Comparison of ENCODE assay signal across 9 cellular contexts in the genomic region with DNA sequence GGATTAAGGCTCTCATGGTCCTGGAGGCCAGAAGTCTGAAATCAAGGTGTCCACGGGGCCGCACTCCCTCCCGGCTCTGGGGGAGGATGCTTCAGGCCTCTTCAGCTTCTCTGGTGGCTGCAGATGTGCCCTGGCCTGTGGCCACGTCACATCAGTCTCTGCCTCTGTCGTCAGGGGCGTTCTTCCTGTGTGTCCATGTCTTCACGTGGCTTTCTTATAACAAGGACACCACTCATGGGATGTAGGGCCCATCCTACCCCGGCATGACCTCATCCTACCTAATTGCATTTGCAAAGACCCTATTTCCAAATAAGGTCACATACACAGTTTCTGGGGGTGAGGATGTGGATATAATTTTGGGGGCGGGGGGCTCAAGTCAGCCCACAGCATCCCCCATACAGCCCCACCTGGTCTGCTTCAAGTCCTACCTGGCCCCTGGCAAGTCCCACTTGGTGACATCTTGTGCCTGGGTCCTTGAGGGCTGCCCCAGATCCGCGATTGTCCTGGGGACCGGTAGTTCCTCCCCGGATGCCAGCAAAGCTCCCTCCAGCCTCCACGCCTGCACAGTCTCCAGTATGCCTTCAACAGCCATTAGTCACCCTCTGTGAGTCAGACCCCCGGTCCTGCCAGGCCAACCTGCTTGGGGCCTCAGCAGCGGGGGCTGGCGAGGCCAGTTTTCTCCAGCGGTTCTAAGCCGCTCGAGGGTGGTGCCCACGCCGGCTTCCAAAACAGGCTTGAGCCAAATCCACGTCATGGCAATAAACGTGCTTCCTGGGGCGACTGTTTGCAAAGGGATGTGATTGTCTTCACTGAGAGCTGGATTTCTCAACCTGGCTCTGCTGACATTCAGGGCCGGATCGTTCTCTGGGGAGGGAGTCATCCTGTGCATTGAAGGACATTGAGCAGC. TPM values are rescaled to one million over a fixed set of nuclear protein-coding genes. Genes with fewer than 3 reads are reported as not detected.
DNase-seq lines count a peak whose midpoint lies in the region; FAIRE-seq lines count a peak whose summit lies in the region.
"Had no signal": no experiment of that assay in that cellular context is flagged by ENCODE, and none has a peak within 500 bp of the region (broad histone marks: within the 10 kb centered on the region; RNA-seq: fewer than 3 reads in every experiment).

No MANE protein-coding gene starts in this region.

- 48 to 73% (median 56%) methylated on average over 27 of the region's 27 CpGs for WGBS in small intestine, 3 donors

- peaks cover 14 to 22% of the 10 kb centered on the region in 2 donors for H3K36me3 ChIP-seq in mucosa of rectum (ENCODE audit: control insufficient read depth in 2 of 2, insufficient read depth in 2 of 2, low read length in 2 of 2)
- H3K36me3 ChIP-seq in small intestine (ENCODE audit: control insufficient read depth in 2 of 2, insufficient read depth in 2 of 2, low read length in 2 of 2) = peaks cover 2 to 6% of the 10 kb centered on the region in 2 donors

- H3K4me3 ChIP-seq in mucosa of rectum (ENCODE audit: low read length in 2 of 2) (no peak overlapping the region), small intestine (ENCODE audit: low read depth in 1 of 2, low read length in 2 of 2) (no peak overlapping the region)

- H3K9ac ChIP-seq in mucosa of rectum (ENCODE audit: low read depth in 1 of 2, low read length in 2 of 2) = no peak overlapping the region

- H3K4me1 ChIP-seq in mucosa of rectum (ENCODE audit: control insufficient read depth in 2 of 2, insufficient read depth in 2 of 2, low read length in 2 of 2) (peaks cover 9 to 24% of the 10 kb centered on the region in 2 donors), small intestine (ENCODE audit: control insufficient read depth in 2 of 2, insufficient read depth in 1 of 2, low read depth in 1 of 2, low read length in 1 of 2) (no peaks in the 10 kb centered on the region)

- DNase-seq in NCI-H2081 (lab: John Stamatoyannopoulos, UW) = peak; percentile 31 to 60
- DNase-seq in NCI-H2081 treated with DMSO at 0.1 percent for 48 hours (lab: John Stamatoyannopoulos, UW) = no peak
- DNase-seq in RKO (ENCODE audit: low spot score) = peak; percentile 95
- DNase-seq in epidermal melanocyte (ENCODE audit: insufficient read length, low spot score) = peak; percentile 95
- peak; percentile 91 for DNase-seq in urothelium cell line (ENCODE audit: low spot score)
- no peak for DNase-seq in NCI-H187 (lab: John Stamatoyannopoulos, UW)
- no peak for DNase-seq in small intestine
- DNase-seq: activated T-cell treated with anti-CD3 and anti-CD28 coated beads, Interleukin-2, amount 50 U/mL, for 4 hours had no signal

- peak overlapping the region; percentile 51 to 71 for H3K27ac ChIP-seq in mucosa of rectum (ENCODE audit: low read depth in 2 of 2, low read length in 2 of 2)
- H3K27ac ChIP-seq in small intestine (ENCODE audit: low read depth in 1 of 2, low read length in 1 of 2) = peak overlapping the region in 1 of 2 donors; percentile 86

- H3K9me3 ChIP-seq in mucosa of rectum (ENCODE audit: control insufficient read depth in 2 of 2, low read length in 2 of 2) (no peaks in the 10 kb centered on the region), small intestine (ENCODE audit: control insufficient read depth, low read depth) (no peaks in the 10 kb centered on the region)

- H3K27me3 ChIP-seq in mucosa of rectum (ENCODE audit: control insufficient read depth in 2 of 2, insufficient read depth in 2 of 2, low read length in 2 of 2) = no peaks in the 10 kb centered on the region
- no peaks in the 10 kb centered on the region for H3K27me3 ChIP-seq in small intestine (ENCODE audit: control insufficient read depth in 2 of 2, insufficient read depth in 2 of 2, low read length in 2 of 2)

- no peak for FAIRE-seq in urothelium cell line (lab: Jason Lieb, UNC)
- no peak for FAIRE-seq in small intestine (lab: Jason Lieb, UNC)

RNA-seq across cellular contexts. Expression of gene MYO9B, which starts 32.2 kb away (rescaled TPM):
- polyA plus RNA-seq in small intestine = 10 to 100 TPM; 31.6 to 62.1 (median 53.2) TPM

RNA-seq across cellular contexts. Expression of gene HAUS8, which starts 32.5 kb away (rescaled TPM):
- 10 to 100 TPM in 2 of 3 donors, 1 to 10 TPM in 1; 9.9 to 16.5 (median 16.5) TPM for polyA plus RNA-seq in small intestine

Comparison
In these comparisons a context has a peak if more than half of its experiments do, and no peak if none do; other contexts are left out.
1. DNase-seq: peak in NCI-H2081 (2 of 2), RKO (single experiment), epidermal melanocyte (single experiment) and urothelium cell line (single experiment); none in NCI-H2081 treated with DMSO at 0.1 percent for 48 hours (single experiment), NCI-H187 (0 of 2) and small intestine (single experiment).